ENCODE assay signal across 10 cellular contexts in the genomic region with DNA sequence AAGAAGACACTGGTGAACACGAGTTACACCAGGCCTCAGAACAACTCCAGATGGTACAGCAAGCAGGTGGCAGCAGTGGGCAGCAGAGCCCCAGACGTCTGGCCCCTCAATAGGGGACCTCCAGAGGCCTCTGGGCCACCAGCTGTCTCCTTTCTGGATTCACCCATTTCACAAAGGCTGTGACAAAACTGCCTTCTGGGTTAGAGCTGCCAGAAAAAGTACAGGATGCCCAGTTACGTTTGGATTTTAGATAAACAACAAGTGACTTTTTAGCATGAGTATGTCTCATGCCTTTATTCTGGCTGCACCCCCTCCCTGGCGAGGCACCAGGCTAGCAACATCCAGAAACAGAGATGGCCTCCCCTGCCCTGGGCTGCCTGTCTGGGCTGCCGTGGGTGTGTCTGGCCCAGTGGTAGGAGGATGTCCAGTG. TPM values are rescaled to one million over a fixed set of nuclear protein-coding genes. Genes with fewer than 3 reads are reported as not detected.
DNase-seq lines count a peak whose midpoint lies in the region; ATAC-seq, FAIRE-seq and TF ChIP-seq lines count a peak whose summit lies in the region.
"Had no signal": no experiment of that assay in that cellular context is flagged by ENCODE, and none has a peak within 500 bp of the region (broad histone marks: within the 10 kb centered on the region; RNA-seq: fewer than 3 reads in every experiment).

No MANE protein-coding gene starts in this region.

- no peak overlapping the region for H3K4me2 ChIP-seq in H1 (ENCODE audit: insufficient read depth in 1 of 2, low read depth in 2 of 2, low read length in 2 of 2)
- H3K4me2 ChIP-seq: KMS-11 had no signal

- H2BK120ac ChIP-seq in H1 (replicated peaks; ENCODE audit: low read depth, low read length) = no peak overlapping the region

- no peak overlapping the region for H4K5ac ChIP-seq in H1 (ENCODE audit: insufficient read length, low read depth, low read length)

- H3K27me3 ChIP-seq in Panc1 (ENCODE audit: control insufficient read depth, insufficient read depth, low read length) (no peaks in the 10 kb centered on the region), H1 (replicated peaks in 1 of 4; ENCODE audit: control insufficient read depth in 3 of 4, extremely low read depth in 1 of 4, insufficient read depth in 3 of 4, low read length in 3 of 4) (no peaks in the 10 kb centered on the region), spleen (replicated peaks in 1 of 7) (no peaks in the 10 kb centered on the region)

- no peak overlapping the region for H4K91ac ChIP-seq in H1 (replicated peaks; ENCODE audit: insufficient read length, low read length)

- no peak overlapping the region for H2BK20ac ChIP-seq in H1 (ENCODE audit: low read length)

- H2BK15ac ChIP-seq in H1 (ENCODE audit: low read length) = no peak overlapping the region

- H3K9me3 ChIP-seq in Panc1 (ENCODE audit: control insufficient read depth, insufficient read depth, low read depth, low read length) (peaks cover under 1% of the 10 kb centered on the region; the same call in 1 of the 2 replicates), H1 (ENCODE audit: insufficient read depth in 2 of 2, low read depth in 1 of 2, low read length in 1 of 2) (no peaks in the 10 kb centered on the region; a peak in 1 of 4 replicates), spleen (peaks cover 0 to 2% (median 0%) of the 10 kb centered on the region in 8 donors)

- H3K4me1 ChIP-seq in Panc1 (ENCODE audit: control insufficient read depth, insufficient read depth, low read length) (no peaks in the 10 kb centered on the region; the same call in none of the 2 replicates), H1 (replicated peaks in 1 of 4; ENCODE audit: control insufficient read depth in 3 of 4, insufficient read depth in 4 of 4, low read length in 3 of 4) (no peaks in the 10 kb centered on the region), spleen (peaks cover 50 to 95% (median 69%) of the 10 kb centered on the region in 6 donors)

- ATAC-seq in Panc1 (peak; percentile 33; the same call in 1 of the 2 replicates), GM21786 (IDR thresholded peaks at IDR 0.05; ENCODE audit: unreplicated experiment) (no peak), HG03097 (IDR thresholded peaks at IDR 0.05; ENCODE audit: low FRiP score, unreplicated experiment) (no peak), GM18907 (IDR thresholded peaks at IDR 0.05; ENCODE audit: unreplicated experiment) (no peak)

- H3K18ac ChIP-seq in H1 (ENCODE audit: extremely low read depth, low read length) = no peak overlapping the region

- TF ChIP-seq CTCF in GM12874 (IDR thresholded peaks at IDR 0.05; ENCODE audit: insufficient read depth, low read depth, low read length) (0 out of 2 replicates have a peak, but pooled peaks have one; percentile 2), Panc1 (IDR thresholded peaks at IDR 0.05) (peak; percentile 32; the same call in 1 of the 2 replicates), H1 (IDR thresholded peaks at IDR 0.05; ENCODE audit: control extremely low read depth in 1 of 3, insufficient read depth in 1 of 3, low read depth in 1 of 3, low read length in 3 of 3) (peak; percentile 8 to 22 (median 14); a peak in 3 of 4 replicates), spleen (IDR thresholded peaks at IDR 0.05 in 8 of 11, conservative IDR thresholded peaks at IDR 0.05 in 3 of 11) (no peak)

- no peak overlapping the region for H4K8ac ChIP-seq in H1 (ENCODE audit: extremely low read depth, insufficient read depth, low read length)

- no peak overlapping the region for H2BK12ac ChIP-seq in H1 (ENCODE audit: low read depth, low read length)

- no TSS peak for BruUV-seq in Panc1 (replicated peaks; lab: Mats Ljungman, UMichigan)

- no peak overlapping the region for H3K14ac ChIP-seq in H1 (ENCODE audit: insufficient read length)

- 0 out of 2 replicates have a peak overlapping the region, but pooled peaks have one; percentile 39 for H2BK5ac ChIP-seq in H1 (ENCODE audit: low read depth, low read length)

- H3K56ac ChIP-seq in H1 (replicated peaks; ENCODE audit: insufficient read length, low read depth, low read length) = no peak overlapping the region

- no peak overlapping the region for H3K9ac ChIP-seq in H1 (replicated peaks in 1 of 4; ENCODE audit: extremely low read depth in 1 of 4, low read depth in 3 of 4, low read length in 3 of 4)
- H3K9ac ChIP-seq: KMS-11 had no signal

- H2AK5ac ChIP-seq in H1 (ENCODE audit: low read depth, low read length) = no peak overlapping the region

- H3K4me3 ChIP-seq in Panc1 (ENCODE audit: low read depth in 2 of 2, low read length in 2 of 2) (no peak overlapping the region), H1 (ENCODE audit: extremely low read depth in 1 of 4, insufficient read depth in 2 of 4, low read depth in 3 of 4, low read length in 4 of 4) (no peak overlapping the region), spleen (no peak overlapping the region)

- peak; percentile 16 to 46; a peak in 3 of 4 replicates for TF ChIP-seq RAD21 in H1 (IDR thresholded peaks at IDR 0.05 in 1 of 2, conservative IDR thresholded peaks at IDR 0.05 in 1 of 2; ENCODE audit: low read depth in 2 of 2, low read length in 2 of 2)

- H3K79me1 ChIP-seq in H1 (ENCODE audit: low read depth, low read length) = peaks cover 2% of the 10 kb centered on the region; the same call in 1 of the 2 replicates

- no peak for TF ChIP-seq EP300 in H1 (IDR thresholded peaks at IDR 0.05; ENCODE audit: borderline replicate concordance in 1 of 2, low read depth in 2 of 2, low read length in 2 of 2)

- H3K4ac ChIP-seq in H1 (replicated peaks; ENCODE audit: insufficient read length, low read depth, low read length) = no peak overlapping the region

- no peak for FAIRE-seq in H1 (lab: Jason Lieb, UNC)

- CTCF ChIA-PET in Panc1 (lab: Charles Lee) (no interaction called here), H1 (lab: Charles Lee; ENCODE audit: partially characterized antibody) (interaction anchor here (0.6 to 2.6 kb wide), 10 partner anchors 16 to 120 kb away, joined by 3 to 7 read pairs (median 4); no protein-coding TSS in a partner anchor)

- H2AFZ ChIP-seq in H1 (ENCODE audit: low read length) = no peak overlapping the region

- H3K27ac ChIP-seq in Panc1 (ENCODE audit: low read length) = no peak overlapping the region
- no peak overlapping the region for H3K27ac ChIP-seq in H1 (ENCODE audit: low read depth, low read length)
- peak overlapping the region in 5 of 8 donors; percentile 1 to 88 (median 44) for H3K27ac ChIP-seq in spleen
- H3K27ac ChIP-seq: KMS-11 had no signal

- WGBS in H1 (ENCODE audit: extremely low coverage in 1 of 2, insufficient coverage in 1 of 2, insufficient read length in 1 of 2, insufficient replicate concordance in 2 of 2, low coverage in 1 of 2, low lambda C conversion rate in 2 of 2, missing lambda C conversion rate in 1 of 2), 2 experiments = 81% methylated on average over 5 of the region's 5 CpGs; no CpG with 5 or more reads in 1 of the 2 experiments
- WGBS in spleen, 5 donors = 43 to 58% (median 43%) methylated on average over 4 to 5 of the region's 5 CpGs

- H3K23me2 ChIP-seq in H1 (ENCODE audit: low read depth, low read length) = 0 out of 2 replicates have a peak, but pooled peaks cover 2% of the 10 kb centered on the region

- POLR2A ChIA-PET in Panc1 (lab: Charles Lee) (interaction anchor here (0.6 kb wide), 1 partner anchor 1569 kb away, joined by 4 read pairs; no protein-coding TSS in a partner anchor), H1 (lab: Charles Lee; ENCODE audit: partially characterized antibody) (interaction anchor here (1.5 kb wide), 1 partner anchor 29 kb away, joined by 3 read pairs; no protein-coding TSS in a partner anchor)

- DNase-seq in Panc1 (ENCODE audit: low read depth, low spot score) (no peak), H1 (ENCODE audit: low read depth in 1 of 2, low spot score in 2 of 2) (no peak), spleen (no peak), SW480 (ENCODE audit: low spot score) (no peak)
- DNase-seq: activated gamma-delta T cell treated with Interleukin-2 at 50 U/mL for 16 hours had no signal

- intact Hi-C loops in Panc1 (cut with micrococcal nuclease; ENCODE audit: unreplicated experiment) = no loop called here
- intact Hi-C loops in spleen (cut with DNase I; ENCODE audit: low total_unique reads) = no loop called here

- H3K36me3 ChIP-seq in Panc1 (ENCODE audit: control insufficient read depth, insufficient read depth, low read length) = no peaks in the 10 kb centered on the region
- H3K36me3 ChIP-seq in H1 (ENCODE audit: control insufficient read depth in 2 of 4, insufficient read depth in 4 of 4, low read length in 3 of 4) = no peaks in the 10 kb centered on the region
- H3K36me3 ChIP-seq in spleen = peaks cover 0 to 49% (median 4%) of the 10 kb centered on the region in 6 donors

- H4K20me1 ChIP-seq in H1 (replicated peaks in 1 of 2; ENCODE audit: control insufficient read depth in 1 of 2, insufficient read depth in 2 of 2, low read length in 2 of 2) = no peaks in the 10 kb centered on the region

- in situ Hi-C loops in Panc1 (cut with HindIII; ENCODE audit: low pct_unique_long_range_greater_than_20kb, low sequenced_read_pairs) = no loop called here

- no peaks in the 10 kb centered on the region for H3K79me2 ChIP-seq in H1 (ENCODE audit: control insufficient read depth in 1 of 2, insufficient read depth in 2 of 2, low read length in 2 of 2)

- H3K23ac ChIP-seq in H1 (ENCODE audit: insufficient read length) = no peak overlapping the region

- TF ChIP-seq POLR2A in H1 (IDR thresholded peaks at IDR 0.05; ENCODE audit: control extremely low read depth in 1 of 2, low read depth in 2 of 2, low read length in 2 of 2) (no peak), spleen (IDR thresholded peaks at IDR 0.05) (no peak)

TF ChIP-seq in H1, 55 proteins besides CTCF, POLR2A, EP300 and RAD21:
- TF ChIP-seq GTF2F1 (IDR thresholded peaks at IDR 0.05; ENCODE audit: borderline replicate concordance, low read depth, low read length) (no peak), GABPA (IDR thresholded peaks at IDR 0.05; ENCODE audit: borderline replicate concordance, insufficient read depth, low read length) (no peak)

RNA-seq across cellular contexts. Expression of a gene that starts 30.1 kb away (rescaled TPM):
- 10.9 TPM for total RNA-seq in Panc1 (2021; ENCODE audit: unreplicated experiment)
- polyA plus RNA-seq in Panc1 (2012; ENCODE audit: insufficient read length) = 7.9 TPM
- 4.2 and 4.8 TPM in 2 replicates for total RNA-seq in H1 (2021; fragmentation: NEBNext Ultra II Directional; extraction: Animal tissue kit (Norgen Biotek cat#: 25700))
- 1.7 and 2.0 TPM in 2 replicates for polyA plus RNA-seq in H1 (2011; rRNA removed)
- 1.9 TPM for polyA plus RNA-seq in H1 (2011; cell fraction: cytosol; rRNA removed)
- polyA plus RNA-seq in H1 (2011; cell fraction: nucleus; rRNA removed) = 3.6 TPM
- polyA plus RNA-seq in H1 (2012, experiment 1 of 2) = 3.0 to 3.4 TPM (median 3.2 TPM) in 4 replicates
- polyA plus RNA-seq in H1 (2012, experiment 2 of 2) = 3.4 TPM
- polyA plus RNA-seq in H1 (2013, experiment 1 of 2) = 2.3 TPM
- polyA plus RNA-seq in H1 (2013, experiment 2 of 2) = 2.4 TPM
- 3.7 and 4.3 TPM in 2 replicates for polyA minus RNA-seq in H1 (2011; rRNA and poly(A)+ RNA removed)
- 4.2 TPM for polyA minus RNA-seq in H1 (2011; cell fraction: cytosol; rRNA and poly(A)+ RNA removed)
- 6.3 TPM for polyA minus RNA-seq in H1 (2011; cell fraction: nucleus; rRNA and poly(A)+ RNA removed)
- 10 to 100 TPM; 51.1 to 74.6 (median 68.2) TPM for total RNA-seq in spleen
- 10 to 100 TPM in 2 of 3 donors, 1 to 10 TPM in 1; 8.5 to 24.4 (median 11.8) TPM for polyA plus RNA-seq in spleen

Comparison
In these comparisons a context has a peak if more than half of its experiments do, and no peak if none do; other contexts are left out.
1. CTCF ChIP-seq: peak in GM12874 (single experiment), Panc1 (single experiment) and H1 (3 of 3); none in spleen (0 of 11).
2. H3K27ac ChIP-seq: peak in spleen (5 of 8); none in Panc1 (single experiment) and H1 (single experiment).